10 cellular contexts compared by ENCODE assay signal in the genomic region with DNA sequence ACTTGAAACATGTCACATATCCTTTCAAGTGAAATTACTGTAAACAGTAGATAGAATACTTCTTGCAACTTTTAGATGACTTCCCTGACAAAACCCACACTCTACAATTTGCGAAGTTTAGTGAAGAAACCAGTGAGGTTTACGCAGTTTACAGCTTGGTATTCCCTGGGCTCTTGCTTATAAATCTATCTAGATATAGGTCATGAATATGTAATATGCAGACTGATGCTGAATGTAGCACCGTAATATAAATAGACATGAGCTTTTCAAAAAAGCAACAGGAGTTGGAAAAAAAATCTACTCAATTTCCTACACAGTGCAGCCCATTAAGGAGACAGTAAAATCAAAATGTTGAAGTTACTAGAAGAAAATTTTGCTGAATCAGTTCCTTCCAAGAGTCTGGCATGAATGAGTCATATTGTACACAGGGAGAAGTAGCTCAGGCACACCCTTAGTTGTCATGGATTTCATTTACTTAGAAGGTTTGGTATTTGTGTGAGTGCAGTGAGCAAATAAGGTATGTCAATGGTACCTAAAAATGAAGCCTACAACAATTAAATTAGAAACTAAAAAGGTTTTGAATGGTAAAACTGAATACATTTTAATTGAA.
DNase-seq lines count a peak whose midpoint lies in the region; ATAC-seq, FAIRE-seq and TF ChIP-seq lines count a peak whose summit lies in the region.
"Had no signal": no experiment of that assay in that cellular context is flagged by ENCODE, and none has a peak within 500 bp of the region (broad histone marks: within the 10 kb centered on the region; RNA-seq: fewer than 3 reads in every experiment).

No MANE protein-coding gene starts in this region.

- H3K4me3 ChIP-seq in epithelial cell of esophagus (ENCODE audit: low read length), result no peak overlapping the region
- H3K4me3 ChIP-seq in pancreas, result no peak overlapping the region
- H3K4me3 ChIP-seq: heart right ventricle had no signal

- 79 to 87% methylated on average over 3 of the region's 3 CpGs for WGBS in pancreas, 2 donors

- TF ChIP-seq CTCF in epithelial cell of esophagus (IDR thresholded peaks at IDR 0.05; ENCODE audit: insufficient read depth, low read depth, low read length, missing control alignments) (no peak), pancreas (IDR thresholded peaks at IDR 0.05) (no peak)

- intact Hi-C loops in pancreas (cut with DNase I), result no loop called here
- intact Hi-C loops in cardiac septum (cut with DNase I), result no loop called here

- H3K9me3 ChIP-seq in pancreas, result no peaks in the 10 kb centered on the region
- H3K9me3 ChIP-seq: heart right ventricle had no signal

- ATAC-seq in pancreas (peak in 3 of 4 donors; percentile 48 to 73 (median 65)), GM18873 (IDR thresholded peaks at IDR 0.05; ENCODE audit: low FRiP score, unreplicated experiment) (no peak)
- ATAC-seq: heart right ventricle had no signal

- DNase-seq in EL (peak; percentile 16), NCI-H748 treated with DMSO at 0.1 percent for 48 hours (lab: John Stamatoyannopoulos, UW) (peak; percentile 66), epithelial cell of esophagus (ENCODE audit: low read depth) (peak; percentile 91), pancreas (no peak), NCI-H2196 (lab: John Stamatoyannopoulos, UW; ENCODE audit: unreplicated experiment) (no peak), RPMI8226 (no peak), cardiac septum (ENCODE audit: low spot score) (no peak)
- DNase-seq: activated CD8-positive, alpha-beta memory T cell treated with anti-CD3 and anti-CD28 coated beads, Interleukin-2, amount 50 U/mL, for 48 hours; heart right ventricle had no signal

- H3K36me3 ChIP-seq in pancreas, result no peaks in the 10 kb centered on the region
- H3K36me3 ChIP-seq: heart right ventricle had no signal

- no peaks in the 10 kb centered on the region for H3K4me1 ChIP-seq in pancreas
- H3K4me1 ChIP-seq: heart right ventricle had no signal

- no peak for FAIRE-seq in pancreas (lab: Jason Lieb, UNC)

- H3K27ac ChIP-seq in pancreas, result no peak overlapping the region
- H3K27ac ChIP-seq: heart right ventricle had no signal

- H3K27me3 ChIP-seq in pancreas, result no peaks in the 10 kb centered on the region

Comparison
In these comparisons a context has a peak if more than half of its experiments do, and no peak if none do; other contexts are left out.
1. DNase-seq: peak in EL (single experiment), NCI-H748 treated with DMSO at 0.1 percent for 48 hours (single experiment) and epithelial cell of esophagus (single experiment); none in pancreas (0 of 6), NCI-H2196 (single experiment), RPMI8226 (single experiment) and cardiac septum (single experiment).